In genomic region chr15:33326908-33327307, GRCh38 we compare ENCODE assay signal across 5 cellular contexts. TPM values are rescaled to one million over a fixed set of nuclear protein-coding genes. Genes with fewer than 3 reads are reported as not detected.
"Had no signal": no experiment of that assay in that cellular context is flagged by ENCODE, and none has a peak within 500 bp of the region (broad histone marks: within the 10 kb centered on the region; RNA-seq: fewer than 3 reads in every experiment).

No MANE protein-coding gene starts in this region.

- ATAC-seq: GM23338 had no signal

- H3K9me3 Mint-ChIP-seq: GM23338, H9 had no signal

- H3K27ac Mint-ChIP-seq: GM23338, H9 had no signal

- H2AFZ ChIP-seq: GM23338 had no signal

- H3K4me3 Mint-ChIP-seq: GM23338, H9 had no signal

- H3K4me3 ChIP-seq: GM23338 had no signal

- H3K4me2 ChIP-seq: GM23338 had no signal

- DNase-seq: H9, HCEC 1CT, IMR-90 had no signal

RNA-seq across cellular contexts. Expression of gene RYR3, which starts 16.1 kb away (rescaled TPM):
- total RNA-seq: HT-29 had no signal
- polyA plus RNA-seq: IMR-90 had no signal
